ENCODE assay signal across 15 cellular contexts in the genomic region with DNA sequence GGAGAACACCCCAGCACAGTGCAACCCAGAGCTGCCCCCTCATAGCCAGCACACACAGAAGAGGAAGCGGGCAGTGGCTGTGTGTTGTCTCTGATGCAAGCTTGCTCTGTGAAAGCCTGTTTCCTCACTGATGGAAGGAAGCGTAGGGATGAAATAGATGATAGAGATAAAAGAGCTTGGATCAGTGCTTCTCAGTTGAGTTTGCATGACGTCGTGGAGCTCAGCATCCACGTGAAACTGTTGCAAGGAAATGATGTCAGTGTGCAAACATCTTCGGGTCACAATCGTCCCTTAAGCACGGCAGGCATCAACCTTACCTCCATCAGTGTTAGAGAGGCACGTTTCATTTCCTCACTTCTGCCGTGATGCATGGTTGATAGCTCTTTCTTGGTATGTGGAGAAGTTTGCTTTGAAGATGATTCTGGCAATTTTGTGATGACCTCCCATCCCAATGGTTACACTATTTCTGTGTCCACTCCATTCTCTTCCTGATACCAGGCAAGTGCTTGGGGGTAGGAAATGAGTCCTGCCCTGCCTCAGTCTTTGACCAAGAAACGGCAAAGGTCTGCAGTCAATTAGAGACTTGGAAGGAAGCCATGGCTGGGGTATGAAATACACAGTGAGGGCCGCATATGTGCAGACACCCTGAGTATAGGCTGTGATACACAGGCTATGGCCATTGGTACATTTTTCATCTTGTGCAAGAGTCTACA.
DNase-seq lines count a peak whose midpoint lies in the region; ATAC-seq, FAIRE-seq and TF ChIP-seq lines count a peak whose summit lies in the region.
"Had no signal": no experiment of that assay in that cellular context is flagged by ENCODE, and none has a peak within 500 bp of the region (broad histone marks: within the 10 kb centered on the region; RNA-seq: fewer than 3 reads in every experiment).

No MANE protein-coding gene starts in this region.

- no peaks in the 10 kb centered on the region for H3K27me3 ChIP-seq in mesendoderm (ENCODE audit: insufficient read depth, low read length, poor library complexity)

- CTCF ChIA-PET in A549 (lab: Yijun Ruan, JAX) = interaction anchor here (0.8 to 1.3 kb wide), 3 partner anchors 114 to 396 kb away, joined by 3 to 4 read pairs (median 3); no protein-coding TSS in a partner anchor

- no peak overlapping the region for H2BK15ac ChIP-seq in mesendoderm (replicated peaks; ENCODE audit: low read depth)

- no peak overlapping the region for H3K9ac ChIP-seq in mesendoderm (ENCODE audit: low read length)

- H4K5ac ChIP-seq in mesendoderm (ENCODE audit: low read length) = no peak overlapping the region

- TF ChIP-seq CTCF in A549 (IDR thresholded peaks at IDR 0.05) (no peak), NB4 (IDR thresholded peaks at IDR 0.05; ENCODE audit: low read depth, low read length) (no peak), VCaP (conservative IDR thresholded peaks at IDR 0.05) (no peak)

- no peak for TF ChIP-seq RAD21 in A549 (conservative IDR thresholded peaks at IDR 0.05 in 1 of 2, IDR thresholded peaks at IDR 0.05 in 1 of 2)

- FAIRE-seq in A549 (lab: Jason Lieb, UNC) = peak; percentile 51

- no peak for TF ChIP-seq POLR2A in A549 (IDR thresholded peaks at IDR 0.05; ENCODE audit: low read length)
- no peak for TF ChIP-seq POLR2A in NB4 (IDR thresholded peaks at IDR 0.05; ENCODE audit: extremely low read depth, insufficient read length)

- H3K79me1 ChIP-seq in mesendoderm (ENCODE audit: low read length) = no peaks in the 10 kb centered on the region

- H2BK5ac ChIP-seq in mesendoderm (ENCODE audit: low read length) = no peak overlapping the region

- H3K27ac ChIP-seq in A549 (no peak overlapping the region), VCaP (peak overlapping the region; percentile 84), mesendoderm (ENCODE audit: low read depth, low read length) (no peak overlapping the region)

- no peak overlapping the region for H3K4me2 ChIP-seq in A549
- no peak overlapping the region for H3K4me2 ChIP-seq in mesendoderm (ENCODE audit: low read length)

- H3K79me2 ChIP-seq in mesendoderm (ENCODE audit: control insufficient read depth, insufficient read depth, low read length) = no peaks in the 10 kb centered on the region

- H4K8ac ChIP-seq in mesendoderm (ENCODE audit: low read depth, low read length) = no peak overlapping the region

- H3K56ac ChIP-seq in mesendoderm (ENCODE audit: low read length) = no peak overlapping the region

- no peak overlapping the region for H3K23ac ChIP-seq in mesendoderm (ENCODE audit: low read length)

- H2BK120ac ChIP-seq in mesendoderm (ENCODE audit: low read depth, low read length) = no peak overlapping the region

- no peaks in the 10 kb centered on the region for H3K36me3 ChIP-seq in mesendoderm (ENCODE audit: control insufficient read depth, insufficient read depth, low read length)

- ATAC-seq in A549 = no peak
- no peak for ATAC-seq in GM18873 (IDR thresholded peaks at IDR 0.05; ENCODE audit: low FRiP score, unreplicated experiment)
- no peak for ATAC-seq in HG03039 (IDR thresholded peaks at IDR 0.05; ENCODE audit: unreplicated experiment)
- ATAC-seq in GM19452 (IDR thresholded peaks at IDR 0.05; ENCODE audit: unreplicated experiment) = no peak
- ATAC-seq: Panc1, Right ventricle myocardium inferior had no signal

- H3K4me3 ChIP-seq in A549 (no peak overlapping the region), NB4 (ENCODE audit: low read depth, low read length) (no peak overlapping the region), mesendoderm (ENCODE audit: low read length) (no peak overlapping the region)

- POLR2A ChIA-PET in A549 (lab: Yijun Ruan, JAX) = no interaction called here

- H3K4ac ChIP-seq in mesendoderm (ENCODE audit: low read depth, low read length) = no peak overlapping the region

- no peak overlapping the region for H3K18ac ChIP-seq in mesendoderm (ENCODE audit: low read length)

- no peak overlapping the region for H2AK5ac ChIP-seq in mesendoderm (ENCODE audit: low read length)

- no peak for DNase-seq in A549 (ENCODE audit: low read depth in 1 of 2, low spot score in 1 of 2)
- DNase-seq in NB4 (ENCODE audit: low read depth) = peak; percentile 44
- DNase-seq in mesendoderm = peak; percentile 61
- no peak for DNase-seq in foreskin melanocyte
- DNase-seq: Caco-2; Kasumi-1; NCI-H146; NCI-H69; NK-92 treated with Interleukin-12 subunit alpha and Interleukin-12 subunit beta, amount 100 ng/mL, for 24 hours had no signal

- H3K4me1 ChIP-seq in A549 = no peaks in the 10 kb centered on the region
- H3K4me1 ChIP-seq in mesendoderm (ENCODE audit: control insufficient read depth, low read depth, low read length) = peaks cover 17% of the 10 kb centered on the region
- H3K4me1 ChIP-seq: Caco-2 had no signal

- WGBS in A549 (ENCODE audit: missing lambda C conversion rate) = 10% methylated on average over 12 of the region's 12 CpGs
- WGBS in mesendoderm (ENCODE audit: extremely low coverage, insufficient coverage, low lambda C conversion rate) = no CpG with 5 or more reads among the region's 12 CpGs

- no peaks in the 10 kb centered on the region for H3K9me3 ChIP-seq in A549
- H3K9me3 ChIP-seq: Caco-2 had no signal

- TF ChIP-seq EP300 in A549 (IDR thresholded peaks at IDR 0.05) = no peak

TF ChIP-seq in A549, 52 proteins besides CTCF, POLR2A, EP300 and RAD21:
- TF ChIP-seq, protein P1, sequence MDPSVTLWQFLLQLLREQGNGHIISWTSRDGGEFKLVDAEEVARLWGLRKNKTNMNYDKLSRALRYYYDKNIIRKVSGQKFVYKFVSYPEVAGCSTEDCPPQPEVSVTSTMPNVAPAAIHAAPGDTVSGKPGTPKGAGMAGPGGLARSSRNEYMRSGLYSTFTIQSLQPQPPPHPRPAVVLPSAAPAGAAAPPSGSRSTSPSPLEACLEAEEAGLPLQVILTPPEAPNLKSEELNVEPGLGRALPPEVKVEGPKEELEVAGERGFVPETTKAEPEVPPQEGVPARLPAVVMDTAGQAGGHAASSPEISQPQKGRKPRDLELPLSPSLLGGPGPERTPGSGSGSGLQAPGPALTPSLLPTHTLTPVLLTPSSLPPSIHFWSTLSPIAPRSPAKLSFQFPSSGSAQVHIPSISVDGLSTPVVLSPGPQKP (IDR thresholded peaks at IDR 0.05; ENCODE audit: low read depth, low read length) = no peak
- no peak for TF ChIP-seq JUNB (IDR thresholded peaks at IDR 0.05)
- no peak for TF ChIP-seq TFCP2L1 (CRISPR knock-in tag; IDR thresholded peaks at IDR 0.05)
- no peak for TF ChIP-seq ZC3H11A (IDR thresholded peaks at IDR 0.05)
- TF ChIP-seq, protein P2, sequence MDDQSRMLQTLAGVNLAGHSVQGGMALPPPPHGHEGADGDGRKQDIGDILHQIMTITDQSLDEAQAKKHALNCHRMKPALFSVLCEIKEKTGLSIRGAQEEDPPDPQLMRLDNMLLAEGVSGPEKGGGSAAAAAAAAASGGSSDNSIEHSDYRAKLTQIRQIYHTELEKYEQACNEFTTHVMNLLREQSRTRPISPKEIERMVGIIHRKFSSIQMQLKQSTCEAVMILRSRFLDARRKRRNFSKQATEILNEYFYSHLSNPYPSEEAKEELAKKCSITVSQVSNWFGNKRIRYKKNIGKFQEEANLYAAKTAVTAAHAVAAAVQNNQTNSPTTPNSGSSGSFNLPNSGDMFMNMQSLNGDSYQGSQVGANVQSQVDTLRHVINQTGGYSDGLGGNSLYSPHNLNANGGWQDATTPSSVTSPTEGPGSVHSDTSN (IDR thresholded peaks at IDR 0.05) = no peak
- TF ChIP-seq, protein P3, sequence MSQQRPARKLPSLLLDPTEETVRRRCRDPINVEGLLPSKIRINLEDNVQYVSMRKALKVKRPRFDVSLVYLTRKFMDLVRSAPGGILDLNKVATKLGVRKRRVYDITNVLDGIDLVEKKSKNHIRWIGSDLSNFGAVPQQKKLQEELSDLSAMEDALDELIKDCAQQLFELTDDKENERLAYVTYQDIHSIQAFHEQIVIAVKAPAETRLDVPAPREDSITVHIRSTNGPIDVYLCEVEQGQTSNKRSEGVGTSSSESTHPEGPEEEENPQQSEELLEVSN (IDR thresholded peaks at IDR 0.05; ENCODE audit: borderline replicate concordance, low read depth) = no peak
- no peak for TF ChIP-seq BHLHE40 (IDR thresholded peaks at IDR 0.05; ENCODE audit: low read depth, low read length)
- TF ChIP-seq FOSL2 (IDR thresholded peaks at IDR 0.05) = no peak
- no peak for TF ChIP-seq FOSL2 (CRISPR knock-in tag; IDR thresholded peaks at IDR 0.05)
- no peak for TF ChIP-seq RARB (CRISPR knock-in tag; IDR thresholded peaks at IDR 0.05)
- TF ChIP-seq KDM5A (IDR thresholded peaks at IDR 0.05) = no peak
- TF ChIP-seq RNF2 (IDR thresholded peaks at IDR 0.05; ENCODE audit: borderline replicate concordance, low read depth) = no peak
- TF ChIP-seq, protein P4, sequence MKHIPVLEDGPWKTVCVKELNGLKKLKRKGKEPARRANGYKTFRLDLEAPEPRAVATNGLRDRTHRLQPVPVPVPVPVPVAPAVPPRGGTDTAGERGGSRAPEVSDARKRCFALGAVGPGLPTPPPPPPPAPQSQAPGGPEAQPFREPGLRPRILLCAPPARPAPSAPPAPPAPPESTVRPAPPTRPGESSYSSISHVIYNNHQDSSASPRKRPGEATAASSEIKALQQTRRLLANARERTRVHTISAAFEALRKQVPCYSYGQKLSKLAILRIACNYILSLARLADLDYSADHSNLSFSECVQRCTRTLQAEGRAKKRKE (CRISPR knock-in tag; IDR thresholded peaks at IDR 0.05; ENCODE audit: low read depth) = no peak
- no peak for TF ChIP-seq TP53 (CRISPR knock-in tag; IDR thresholded peaks at IDR 0.05)
- no peak for TF ChIP-seq CHD2 (IDR thresholded peaks at IDR 0.05; ENCODE audit: low read length, partially characterized antibody)
- TF ChIP-seq EHMT2 (IDR thresholded peaks at IDR 0.05; ENCODE audit: low read depth) = no peak
- no peak for TF ChIP-seq NPAS2 (CRISPR knock-in tag; IDR thresholded peaks at IDR 0.05; ENCODE audit: borderline replicate concordance)
- no peak for TF ChIP-seq FOXS1 (CRISPR knock-in tag; IDR thresholded peaks at IDR 0.05)
- TF ChIP-seq, protein P5, sequence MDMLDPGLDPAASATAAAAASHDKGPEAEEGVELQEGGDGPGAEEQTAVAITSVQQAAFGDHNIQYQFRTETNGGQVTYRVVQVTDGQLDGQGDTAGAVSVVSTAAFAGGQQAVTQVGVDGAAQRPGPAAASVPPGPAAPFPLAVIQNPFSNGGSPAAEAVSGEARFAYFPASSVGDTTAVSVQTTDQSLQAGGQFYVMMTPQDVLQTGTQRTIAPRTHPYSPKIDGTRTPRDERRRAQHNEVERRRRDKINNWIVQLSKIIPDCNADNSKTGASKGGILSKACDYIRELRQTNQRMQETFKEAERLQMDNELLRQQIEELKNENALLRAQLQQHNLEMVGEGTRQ (IDR thresholded peaks at IDR 0.05) = no peak
- TF ChIP-seq, protein P6, sequence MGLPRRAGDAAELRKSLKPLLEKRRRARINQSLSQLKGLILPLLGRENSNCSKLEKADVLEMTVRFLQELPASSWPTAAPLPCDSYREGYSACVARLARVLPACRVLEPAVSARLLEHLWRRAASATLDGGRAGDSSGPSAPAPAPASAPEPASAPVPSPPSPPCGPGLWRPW (IDR thresholded peaks at IDR 0.05) = no peak
- TF ChIP-seq MYC (IDR thresholded peaks at IDR 0.05; ENCODE audit: borderline replicate concordance, low read length) = no peak
TF ChIP-seq in A549: peak in this region for 0.

Comparison
In these comparisons a context has a peak if more than half of its experiments do, and no peak if none do; other contexts are left out.
1. DNase-seq: peak in NB4 (single experiment) and mesendoderm (single experiment); none in A549 (0 of 2) and foreskin melanocyte (single experiment).